Comparison of ENCODE assay signal across 8 cellular contexts in genomic region chr14:32201816-32202467, GRCh38. TPM values are rescaled to one million over a fixed set of nuclear protein-coding genes. Genes with fewer than 3 reads are reported as not detected.
A peak's percentile ranks its signal among the peaks of the same experiment; 100 is the strongest.
DNase-seq lines count a peak whose midpoint lies in the region; ATAC-seq and TF ChIP-seq lines count a peak whose summit lies in the region.

Gene RNU6-7 (plus strand): TSS chr14:32202045.

- H3F3A ChIP-seq in SU-DHL-6 (ENCODE audit: insufficient read depth) = peaks cover 20% of the 10 kb centered on the region

- ATAC-seq in lung (ENCODE audit: insufficient read depth, low FRiP score) (no peak), HG02852 (IDR thresholded peaks at IDR 0.05; ENCODE audit: unreplicated experiment) (no peak), HG03520 (IDR thresholded peaks at IDR 0.05; ENCODE audit: unreplicated experiment) (no peak)
- no peak for ATAC-seq in stimulated activated naive CD8-positive, alpha-beta T cell treated with anti-CD3 and anti-CD28 coated beads, Interleukin-15, Interleukin-2, amounts not matched to agents 100 U/mL and 50 U/mL, for 24 hours

- 0 to 1% methylated on average over 38 of the region's 38 CpGs for WGBS in lung, 2 donors

- H3K36me3 ChIP-seq in KOPT-K1 (ENCODE audit: insufficient read depth, low read length) = no peaks in the 10 kb centered on the region
- H3K36me3 ChIP-seq in SU-DHL-6 (ENCODE audit: low read length) = no peaks in the 10 kb centered on the region
- H3K36me3 ChIP-seq in lung (ENCODE audit: control insufficient read depth in 2 of 2, insufficient read depth in 2 of 2, low read length in 2 of 2) = no peaks in the 10 kb centered on the region

- peak within 1 kb of the TSS; percentile 93 for H3K4me2 ChIP-seq in SU-DHL-6 (ENCODE audit: low read depth, low read length, poor library complexity, severe bottlenecking)

- H3K27me3 ChIP-seq in SU-DHL-6 (ENCODE audit: low read length) = no peaks in the 10 kb centered on the region
- H3K27me3 ChIP-seq in lung (ENCODE audit: control insufficient read depth, insufficient read depth) = no peaks in the 10 kb centered on the region

- H3K4me1 ChIP-seq in lung (ENCODE audit: control insufficient read depth in 2 of 2, insufficient read depth in 2 of 2, low read length in 2 of 2) = peaks cover 0 to 2% of the 10 kb centered on the region in 2 donors

- peak within 1 kb of the TSS; percentile 94 for H2AFZ ChIP-seq in SU-DHL-6 (ENCODE audit: low read depth, low read length, severe bottlenecking)

- no peaks in the 10 kb centered on the region for H3K36me3 Mint-ChIP-seq in chondrocyte (ENCODE audit: low read depth)

- H3K79me2 ChIP-seq in SU-DHL-6 (ENCODE audit: insufficient read depth, low read length) = no peaks in the 10 kb centered on the region

- H3K27ac Mint-ChIP-seq in chondrocyte (ENCODE audit: unreplicated experiment) = peak within 1 kb of the TSS; percentile 100

- peak within 1 kb of the TSS; percentile 89 for H3K4me3 Mint-ChIP-seq in chondrocyte (ENCODE audit: unreplicated experiment)

- H3K4me1 Mint-ChIP-seq in chondrocyte (ENCODE audit: low read depth) = peaks cover 25% of the 10 kb centered on the region

- H3K4me3 ChIP-seq in SU-DHL-6 (ENCODE audit: insufficient read depth, low read length, poor library complexity, severe bottlenecking) (peak within 1 kb of the TSS; percentile 67), lung (peak within 1 kb of the TSS; percentile 84)

- H3K9me3 Mint-ChIP-seq in chondrocyte (ENCODE audit: low read depth) = no peaks in the 10 kb centered on the region

- H3K27me3 Mint-ChIP-seq in chondrocyte (ENCODE audit: low read depth) = peaks cover 5% of the 10 kb centered on the region

- no peaks in the 10 kb centered on the region for H4K20me1 ChIP-seq in SU-DHL-6 (ENCODE audit: low read depth, low read length)

- TF ChIP-seq CTCF in C4-2B (conservative IDR thresholded peaks at IDR 0.05) (no peak), SU-DHL-6 (IDR thresholded peaks at IDR 0.05; ENCODE audit: insufficient read depth, low read length, poor library complexity, severe bottlenecking) (no peak), chondrocyte (IDR thresholded peaks at IDR 0.05) (no peak), lung (IDR thresholded peaks at IDR 0.05; ENCODE audit: control extremely low read depth, extremely low read depth) (no peak)

- no peaks in the 10 kb centered on the region for H3K9me3 ChIP-seq in KOPT-K1 (ENCODE audit: insufficient read depth, low read length, poor library complexity, severe bottlenecking)
- no peaks in the 10 kb centered on the region for H3K9me3 ChIP-seq in SU-DHL-6 (ENCODE audit: insufficient read depth, low read length)
- H3K9me3 ChIP-seq in lung (ENCODE audit: control insufficient read depth in 2 of 2, insufficient read depth in 1 of 2, low read length in 1 of 2) = no peaks in the 10 kb centered on the region

- DNase-seq in chondrocyte (ENCODE audit: low spot score) = no peak
- no peak for DNase-seq in lung (ENCODE audit: low spot score)
- DNase-seq in stimulated activated naive CD8-positive, alpha-beta T cell treated with anti-CD3 and anti-CD28 coated beads, Interleukin-15, Interleukin-2, amounts not matched to agents 100 U/mL and 50 U/mL, for 24 hours = peak; percentile 37

- peak within 1 kb of the TSS; percentile 52 for H3K9ac ChIP-seq in SU-DHL-6 (ENCODE audit: low read length)

- H3K27ac ChIP-seq in C4-2B = peak within 1 kb of the TSS; percentile 88
- H3K27ac ChIP-seq in KOPT-K1 (ENCODE audit: low read depth, low read length, poor library complexity, severe bottlenecking) = peak within 1 kb of the TSS; percentile 83
- peak within 1 kb of the TSS; percentile 27; the same call in 1 of the 2 replicates for H3K27ac ChIP-seq in SU-DHL-6 (ENCODE audit: low read depth, low read length)
- H3K27ac ChIP-seq in lung (ENCODE audit: low read depth in 1 of 2, low read length in 1 of 2) = peak within 1 kb of the TSS; percentile 88 to 92

- H3K9me2 ChIP-seq in SU-DHL-6 (replicated peaks; ENCODE audit: insufficient read depth, low read length) = no peaks in the 10 kb centered on the region

RNA-seq across cellular contexts. Expression of gene RNU6-7, which starts in this region (rescaled TPM):
- total RNA-seq in chondrocyte = not detected in 3 replicates
- not detected for total RNA-seq in lung
- polyA plus RNA-seq in lung = not detected

Comparison
In these comparisons a context has a peak if more than half of its experiments do, and no peak if none do; other contexts are left out.
1. H3K27ac ChIP-seq: peak in every context shown above with its lines; median percentile 90 in lung; 88 in C4-2B; 83 in KOPT-K1; 27 in SU-DHL-6.